Comparison of ENCODE assay signal across 5 cellular contexts in the genomic region with DNA sequence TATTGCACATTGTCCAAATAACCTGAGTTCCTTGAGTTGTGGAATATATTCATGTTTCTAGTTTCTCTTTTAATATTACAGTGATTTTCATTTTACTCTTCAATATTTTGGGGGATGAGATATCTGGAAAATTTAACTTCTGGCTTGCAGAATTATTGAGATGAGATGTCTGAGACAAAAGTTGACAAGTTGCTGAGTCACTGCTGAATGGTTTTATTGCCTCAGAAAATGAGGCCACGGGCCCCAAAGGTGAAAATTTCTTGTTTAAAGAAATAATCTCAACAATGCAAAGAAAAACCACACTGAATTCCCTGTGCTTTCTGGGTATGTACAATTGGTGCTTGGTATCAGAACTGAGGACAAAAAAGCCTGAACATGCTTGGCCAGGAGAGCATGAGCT.
"Had no signal": no experiment of that assay in that cellular context is flagged by ENCODE, and none has a peak within 500 bp of the region (broad histone marks: within the 10 kb centered on the region; RNA-seq: fewer than 3 reads in every experiment).

No MANE protein-coding gene starts in this region.

- H3K4me2 ChIP-seq: neural progenitor cell had no signal

- H3K27ac ChIP-seq: gastrocnemius medialis, neural progenitor cell, ovary, stomach had no signal

- H3K4me1 ChIP-seq: gastrocnemius medialis, neural progenitor cell, stomach had no signal

- ATAC-seq: gastrocnemius medialis had no signal

- H2AFZ ChIP-seq: neural progenitor cell had no signal

- H3K27me3 ChIP-seq: gastrocnemius medialis, neural progenitor cell, ovary, stomach had no signal

- H3K9me3 ChIP-seq: gastrocnemius medialis, ovary, stomach had no signal

- H3K36me3 ChIP-seq: gastrocnemius medialis, neural progenitor cell, ovary, stomach had no signal

- H3K4me3 ChIP-seq: gastrocnemius medialis, neural progenitor cell, ovary, stomach had no signal

- H3K9ac ChIP-seq: neural progenitor cell had no signal

- DNase-seq: amygdala, gastrocnemius medialis, ovary, stomach had no signal
